Comparison of ENCODE assay signal across 1 cellular context in genomic region chr14:23033801-23034497, GRCh38.
TF ChIP-seq lines count a peak whose summit lies in the region.

No MANE protein-coding gene starts in this region.

TF ChIP-seq in endothelial cell of umbilical vein, 7 proteins besides CTCF, POLR2A, EP300 and RAD21:
- TF ChIP-seq FOS (IDR thresholded peaks at IDR 0.05; ENCODE audit: borderline replicate concordance, insufficient read depth, low read length): no peak
- no peak for TF ChIP-seq EZH2 (IDR thresholded peaks at IDR 0.05; ENCODE audit: borderline replicate concordance, low read depth, low read length, severe bottlenecking)
- TF ChIP-seq MAX (IDR thresholded peaks at IDR 0.05; ENCODE audit: insufficient read depth, insufficient read length): no peak
- no peak for TF ChIP-seq POLR2AphosphoS5 (IDR thresholded peaks at IDR 0.05; ENCODE audit: insufficient read depth, low read depth, low read length)
- TF ChIP-seq MYC (IDR thresholded peaks at IDR 0.05; ENCODE audit: low read depth, low read length): no peak
- TF ChIP-seq GATA2 (IDR thresholded peaks at IDR 0.05; ENCODE audit: insufficient read depth, insufficient read length, low read depth, low read length): no peak
- TF ChIP-seq JUN (IDR thresholded peaks at IDR 0.05; ENCODE audit: borderline replicate concordance, insufficient read depth, insufficient read length, low read depth): no peak
